In the genomic region with DNA sequence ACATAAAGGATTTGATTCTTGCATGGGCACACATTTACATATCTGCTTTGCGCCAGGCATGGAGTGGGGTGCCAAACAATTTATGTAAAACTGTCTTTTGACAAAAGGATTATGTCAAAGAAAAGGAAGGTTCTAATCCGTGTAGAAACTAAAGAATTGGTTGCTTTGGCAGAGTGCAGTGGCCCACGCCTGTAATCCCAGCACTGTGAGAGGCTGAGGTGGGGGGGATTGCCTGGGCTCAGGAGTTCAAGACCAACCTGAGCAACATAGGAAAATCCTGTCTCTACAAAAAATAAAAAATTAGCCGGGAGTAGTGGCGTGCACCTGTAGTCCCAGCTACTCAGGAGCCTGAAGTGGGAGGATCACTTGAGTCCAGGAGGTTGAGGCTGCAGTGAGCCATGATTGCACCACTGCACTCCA, we compare ENCODE assay signal across 8 cellular contexts. TPM values are rescaled to one million over a fixed set of nuclear protein-coding genes. Genes with fewer than 3 reads are reported as not detected.
DNase-seq lines count a peak whose midpoint lies in the region; ATAC-seq and TF ChIP-seq lines count a peak whose summit lies in the region.

No MANE protein-coding gene starts in this region.

- TF ChIP-seq EP300 in gastroesophageal sphincter (IDR thresholded peaks at IDR 0.05), result no peak

- no peak overlapping the region for H4K8ac ChIP-seq in H9 (replicated peaks; ENCODE audit: insufficient read length, low read depth, low read length)

- no peak for DNase-seq in H9
- DNase-seq in NCI-H1105 treated with DMSO at 0.1 percent for 48 hours (lab: John Stamatoyannopoulos, UW), result no peak
- no peak for DNase-seq in RPMI8226

- peaks cover 0 to 23% of the 10 kb centered on the region in 2 donors for H3K36me3 ChIP-seq in gastroesophageal sphincter
- peaks cover 8% of the 10 kb centered on the region for H3K36me3 ChIP-seq in skeletal muscle satellite cell (ENCODE audit: insufficient read depth, low read length)

- H3T11ph ChIP-seq in H9 (ENCODE audit: low read length), result no peak overlapping the region

- H3K4me3 Mint-ChIP-seq in H9, result peak overlapping the region; percentile 94 to 98

- H4K5ac ChIP-seq in H9 (ENCODE audit: insufficient read length, low read depth, low read length), result no peak overlapping the region

- no peaks in the 10 kb centered on the region for H3K27me3 Mint-ChIP-seq in H9 (ENCODE audit: low read depth)

- peaks cover 9 to 33% (median 28%) of the 10 kb centered on the region in 3 experiments; a peak in 6 of 7 replicates for H3K36me3 Mint-ChIP-seq in H9 (ENCODE audit: insufficient read depth in 1 of 3, low read depth in 3 of 3)

- H3K4me3 ChIP-seq in WI38 (ENCODE audit: low read depth, low read length) (peak overlapping the region; percentile 76), gastroesophageal sphincter (peak overlapping the region in 1 of 2 donors; percentile 74), skeletal muscle satellite cell (ENCODE audit: low read length) (peak overlapping the region; percentile 93)

- no peak overlapping the region for H3K4ac ChIP-seq in H9 (ENCODE audit: low read depth, low read length)

- H4K91ac ChIP-seq in H9 (ENCODE audit: insufficient read length, low read depth, low read length), result no peak overlapping the region

- H3K27ac Mint-ChIP-seq in H9, result peak overlapping the region in 2 of 3 experiments; percentile 98 to 99; a peak in 5 of 7 replicates

- no peak overlapping the region for H2BK12ac ChIP-seq in H9 (ENCODE audit: insufficient read length, low read depth, low read length)

- H4K20me1 ChIP-seq in H9 (ENCODE audit: control insufficient read depth, insufficient read depth, insufficient read length), result no peaks in the 10 kb centered on the region

- peaks cover 6% of the 10 kb centered on the region for H3K23me2 ChIP-seq in H9 (ENCODE audit: insufficient read length, low read depth, low read length, poor library complexity, severe bottlenecking)

- no peak overlapping the region for H2BK120ac ChIP-seq in H9 (ENCODE audit: low read depth, low read length, poor library complexity, severe bottlenecking)

- no peak overlapping the region for H2AK5ac ChIP-seq in H9 (ENCODE audit: insufficient read length, low read length)

- H2BK5ac ChIP-seq in H9 (ENCODE audit: insufficient read length, low read length), result no peak overlapping the region

- H3K23ac ChIP-seq in H9 (ENCODE audit: insufficient read length, low read depth, low read length), result no peak overlapping the region

- no peaks in the 10 kb centered on the region; the same call in 1 of the 2 replicates for H3K79me2 ChIP-seq in H9 (ENCODE audit: insufficient read depth, low read length)

- no peak overlapping the region for H2BK20ac ChIP-seq in H9 (ENCODE audit: low read depth, low read length, poor library complexity, severe bottlenecking)

- TF ChIP-seq CTCF in H9 (conservative IDR thresholded peaks at IDR 0.05), result no peak
- no peak for TF ChIP-seq CTCF in WI38 (IDR thresholded peaks at IDR 0.05; ENCODE audit: low read depth, low read length)
- TF ChIP-seq CTCF in gastroesophageal sphincter (IDR thresholded peaks at IDR 0.05), result no peak

- H3K27me3 ChIP-seq in H9 (ENCODE audit: insufficient read depth, low read length) (no peaks in the 10 kb centered on the region), gastroesophageal sphincter (no peaks in the 10 kb centered on the region), skeletal muscle satellite cell (ENCODE audit: control insufficient read depth, insufficient read depth, low read length) (no peaks in the 10 kb centered on the region)

- H3K4me1 ChIP-seq in H9 (ENCODE audit: insufficient read depth, low read length), result no peaks in the 10 kb centered on the region
- H3K4me1 ChIP-seq in gastroesophageal sphincter, result peaks cover 0 to 43% (median 17%) of the 10 kb centered on the region in 3 donors
- H3K4me1 ChIP-seq in skeletal muscle satellite cell (ENCODE audit: control insufficient read depth, insufficient read depth, low read length), result peaks cover 11% of the 10 kb centered on the region

- ATAC-seq in gastroesophageal sphincter (no peak), HG02623 (IDR thresholded peaks at IDR 0.05; ENCODE audit: unreplicated experiment) (no peak), GM21786 (IDR thresholded peaks at IDR 0.05; ENCODE audit: unreplicated experiment) (no peak)

- no peak overlapping the region for H3K9ac ChIP-seq in H9 (ENCODE audit: extremely low read depth, insufficient read length, low read length)
- peak overlapping the region; percentile 95 for H3K9ac ChIP-seq in skeletal muscle satellite cell (ENCODE audit: low read depth, low read length)

- no peaks in the 10 kb centered on the region for H3K9me3 ChIP-seq in H9 (ENCODE audit: control insufficient read depth, low read depth, low read length)
- no peaks in the 10 kb centered on the region for H3K9me3 ChIP-seq in gastroesophageal sphincter
- no peaks in the 10 kb centered on the region for H3K9me3 ChIP-seq in skeletal muscle satellite cell (replicated peaks; ENCODE audit: low read length)

- H2BK15ac ChIP-seq in H9 (ENCODE audit: low read depth, low read length), result no peak overlapping the region

- peaks cover 10% of the 10 kb centered on the region in 2 experiments for H3K4me1 Mint-ChIP-seq in H9

- H2AFZ ChIP-seq in H9 (ENCODE audit: low read length), result no peak overlapping the region

- H3K14ac ChIP-seq in H9 (ENCODE audit: insufficient read depth, low read length), result no peak overlapping the region

- no peak overlapping the region for H3K27ac ChIP-seq in H9 (ENCODE audit: insufficient read length, low read depth, low read length)
- H3K27ac ChIP-seq in gastroesophageal sphincter, result peak overlapping the region in 3 of 4 donors; percentile 89 to 91 (median 90)

- no peaks in the 10 kb centered on the region for H3K9me3 Mint-ChIP-seq in H9

- TF ChIP-seq POLR2A in gastroesophageal sphincter (IDR thresholded peaks at IDR 0.05), result no peak

- no peak overlapping the region for H3K18ac ChIP-seq in H9 (ENCODE audit: insufficient read length, low read depth, low read length)

- H3K56ac ChIP-seq in H9 (ENCODE audit: insufficient read length, low read depth, low read length), result no peak overlapping the region

- no CpG with 5 or more reads among the region's 5 CpGs for WGBS in H9 (ENCODE audit: extremely low coverage, insufficient read length, low lambda C conversion rate)
- 14 to 35% methylated on average over 2 to 5 of the region's 5 CpGs for WGBS in gastroesophageal sphincter (ENCODE audit: low coverage in 1 of 2), 2 donors

- H3K79me1 ChIP-seq in H9 (ENCODE audit: insufficient read depth, low read depth, low read length, poor library complexity, severe bottlenecking), result peaks cover 9% of the 10 kb centered on the region

- peak overlapping the region; percentile 81 for H3K4me2 ChIP-seq in H9 (ENCODE audit: insufficient read depth, insufficient read length, low read length)
- peak overlapping the region; percentile 99 for H3K4me2 ChIP-seq in skeletal muscle satellite cell (ENCODE audit: low read length)

RNA-seq across cellular contexts. Expression of a gene that starts 1.1 kb away (rescaled TPM):
- total RNA-seq in H9 (2021) (35.0 and 36.6 TPM in 2 replicates), gastroesophageal sphincter (10 to 100 TPM; 27.1 to 33.0 (median 32.1) TPM)
- total RNA-seq in skeletal muscle satellite cell (2012; rRNA removed), result 16.2 and 23.6 TPM in 2 replicates

RNA-seq across cellular contexts. Expression of a gene that starts 46.1 kb away (rescaled TPM):
- total RNA-seq in H9 (2021) (66.1 and 68.0 TPM in 2 replicates), gastroesophageal sphincter (1 to 10 TPM; 1.6 to 6.5 (median 4.4) TPM)
- 5.7 and 9.4 TPM in 2 replicates for total RNA-seq in skeletal muscle satellite cell (2012; rRNA removed)

RNA-seq across cellular contexts. Expression of a gene that starts 47.1 kb away (rescaled TPM):
- total RNA-seq in H9 (2021), result 60.2 and 60.4 TPM in 2 replicates
- total RNA-seq in gastroesophageal sphincter, result 10 to 100 TPM; 62.3 to 90.7 (median 73.3) TPM
- 59.6 and 78.1 TPM in 2 replicates for total RNA-seq in skeletal muscle satellite cell (2012; rRNA removed)
